4 cellular contexts compared by ENCODE assay signal in the genomic region with DNA sequence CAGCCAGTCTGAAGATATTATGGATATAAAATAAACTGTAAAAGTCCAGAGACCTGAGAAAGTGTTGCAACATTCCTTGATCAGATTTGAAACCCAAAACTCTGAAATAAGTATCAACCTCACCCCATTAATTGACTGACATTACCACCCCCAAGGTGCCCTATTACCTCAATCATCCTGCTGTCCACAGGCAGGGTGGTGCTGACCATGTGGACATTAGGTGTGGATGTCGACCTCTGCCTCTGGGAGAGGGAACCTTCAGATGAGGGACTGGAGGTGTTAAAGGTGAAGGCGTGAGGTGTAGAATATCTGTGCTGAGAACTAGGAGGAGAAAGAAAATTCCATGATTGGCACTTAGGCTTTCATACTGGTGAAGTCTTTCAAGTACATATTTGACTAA.
TF ChIP-seq lines count a peak whose summit lies in the region.

No MANE protein-coding gene starts in this region.

TF ChIP-seq in A549, 52 proteins besides CTCF, POLR2A, EP300 and RAD21:
- TF ChIP-seq ZFP36 (IDR thresholded peaks at IDR 0.05; ENCODE audit: borderline replicate concordance, partially characterized antibody) = no peak
- TF ChIP-seq, protein P1, sequence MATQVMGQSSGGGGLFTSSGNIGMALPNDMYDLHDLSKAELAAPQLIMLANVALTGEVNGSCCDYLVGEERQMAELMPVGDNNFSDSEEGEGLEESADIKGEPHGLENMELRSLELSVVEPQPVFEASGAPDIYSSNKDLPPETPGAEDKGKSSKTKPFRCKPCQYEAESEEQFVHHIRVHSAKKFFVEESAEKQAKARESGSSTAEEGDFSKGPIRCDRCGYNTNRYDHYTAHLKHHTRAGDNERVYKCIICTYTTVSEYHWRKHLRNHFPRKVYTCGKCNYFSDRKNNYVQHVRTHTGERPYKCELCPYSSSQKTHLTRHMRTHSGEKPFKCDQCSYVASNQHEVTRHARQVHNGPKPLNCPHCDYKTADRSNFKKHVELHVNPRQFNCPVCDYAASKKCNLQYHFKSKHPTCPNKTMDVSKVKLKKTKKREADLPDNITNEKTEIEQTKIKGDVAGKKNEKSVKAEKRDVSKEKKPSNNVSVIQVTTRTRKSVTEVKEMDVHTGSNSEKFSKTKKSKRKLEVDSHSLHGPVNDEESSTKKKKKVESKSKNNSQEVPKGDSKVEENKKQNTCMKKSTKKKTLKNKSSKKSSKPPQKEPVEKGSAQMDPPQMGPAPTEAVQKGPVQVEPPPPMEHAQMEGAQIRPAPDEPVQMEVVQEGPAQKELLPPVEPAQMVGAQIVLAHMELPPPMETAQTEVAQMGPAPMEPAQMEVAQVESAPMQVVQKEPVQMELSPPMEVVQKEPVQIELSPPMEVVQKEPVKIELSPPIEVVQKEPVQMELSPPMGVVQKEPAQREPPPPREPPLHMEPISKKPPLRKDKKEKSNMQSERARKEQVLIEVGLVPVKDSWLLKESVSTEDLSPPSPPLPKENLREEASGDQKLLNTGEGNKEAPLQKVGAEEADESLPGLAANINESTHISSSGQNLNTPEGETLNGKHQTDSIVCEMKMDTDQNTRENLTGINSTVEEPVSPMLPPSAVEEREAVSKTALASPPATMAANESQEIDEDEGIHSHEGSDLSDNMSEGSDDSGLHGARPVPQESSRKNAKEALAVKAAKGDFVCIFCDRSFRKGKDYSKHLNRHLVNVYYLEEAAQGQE (IDR thresholded peaks at IDR 0.05) = peak; percentile 75

TF ChIP-seq in HCT116, 20 proteins besides CTCF, POLR2A, EP300 and RAD21:
- TF ChIP-seq, protein P1 (IDR thresholded peaks at IDR 0.05; ENCODE audit: low read depth) = peak; percentile 50
- TF ChIP-seq ZFX (IDR thresholded peaks at IDR 0.05) = no peak

TF ChIP-seq in K562, 482 proteins besides CTCF, POLR2A, EP300 and RAD21:
- TF ChIP-seq TRIM24 (IDR thresholded peaks at IDR 0.05) (no peak), CEBPB (tag; IDR thresholded peaks at IDR 0.05) (0 out of 2 replicates have a peak, but pooled peaks have one; percentile 10), EHMT2 (IDR thresholded peaks at IDR 0.05) (peak; percentile 76)
- TF ChIP-seq, protein P2, sequence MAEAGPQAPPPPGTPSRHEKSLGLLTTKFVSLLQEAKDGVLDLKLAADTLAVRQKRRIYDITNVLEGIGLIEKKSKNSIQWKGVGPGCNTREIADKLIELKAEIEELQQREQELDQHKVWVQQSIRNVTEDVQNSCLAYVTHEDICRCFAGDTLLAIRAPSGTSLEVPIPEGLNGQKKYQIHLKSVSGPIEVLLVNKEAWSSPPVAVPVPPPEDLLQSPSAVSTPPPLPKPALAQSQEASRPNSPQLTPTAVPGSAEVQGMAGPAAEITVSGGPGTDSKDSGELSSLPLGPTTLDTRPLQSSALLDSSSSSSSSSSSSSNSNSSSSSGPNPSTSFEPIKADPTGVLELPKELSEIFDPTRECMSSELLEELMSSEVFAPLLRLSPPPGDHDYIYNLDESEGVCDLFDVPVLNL (CRISPR knock-in tag; IDR thresholded peaks at IDR 0.05; ENCODE audit: low read depth) = no peak

TF ChIP-seq in liver, 16 proteins besides CTCF, POLR2A, EP300 and RAD21:
- TF ChIP-seq RXRA (IDR thresholded peaks at IDR 0.05) (peak in 1 of 2 donors; percentile 18), NR2F2 (IDR thresholded peaks at IDR 0.05) (no peak)
- TF ChIP-seq, protein P1 (IDR thresholded peaks at IDR 0.05) = peak; percentile 99
